ENCODE assay signal across 8 cellular contexts in the genomic region with DNA sequence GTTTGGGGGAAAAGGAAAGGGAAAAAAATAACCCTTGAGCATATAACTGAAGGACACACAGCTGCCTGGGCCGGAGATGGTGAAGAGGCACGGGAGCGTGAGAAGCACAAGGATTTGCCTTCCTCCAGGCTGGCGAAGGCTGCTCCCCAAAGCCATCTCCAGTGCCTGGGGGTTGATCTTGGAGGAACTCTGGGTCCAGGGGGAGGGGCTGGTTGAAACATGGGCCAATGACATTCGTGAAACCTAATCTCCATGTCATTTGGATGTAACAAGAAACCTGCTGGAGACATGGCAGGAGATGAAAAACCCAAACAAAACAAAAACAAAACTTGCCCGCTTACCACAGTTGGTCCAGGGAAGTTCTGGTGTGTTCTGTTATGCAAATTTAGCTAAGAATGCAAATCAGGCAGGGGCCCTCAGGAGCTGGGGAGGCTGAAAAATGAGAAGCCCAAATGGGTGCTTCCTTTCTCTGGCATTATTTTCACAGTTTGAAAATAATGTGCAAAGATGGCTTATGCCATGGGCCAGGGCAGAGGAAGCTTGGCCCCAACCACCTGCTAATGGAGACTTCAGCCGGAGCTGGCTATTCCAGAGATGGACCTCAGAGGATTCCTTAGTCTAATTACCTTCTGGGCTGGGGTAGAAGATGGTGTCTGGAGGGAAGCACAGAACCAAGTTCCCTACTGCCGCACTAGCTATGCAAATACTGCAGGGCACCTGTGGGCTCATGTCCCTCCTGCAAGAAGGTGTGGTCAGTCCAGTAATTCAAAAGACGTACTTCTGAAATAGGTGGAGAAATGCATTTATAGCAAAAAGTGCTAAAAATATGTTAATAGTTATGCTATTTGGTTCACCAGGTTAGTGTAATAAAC.
DNase-seq lines count a peak whose midpoint lies in the region; ATAC-seq and TF ChIP-seq lines count a peak whose summit lies in the region.

No MANE protein-coding gene starts in this region.

- intact Hi-C loops in left colon (cut with DNase I, micrococcal nuclease) (no loop called here), ascending aorta (cut with DNase I) (no loop called here)

- H3K9me3 ChIP-seq in HUES6 (ENCODE audit: control insufficient read depth, insufficient read depth, low read depth, low read length) (no peaks in the 10 kb centered on the region), ascending aorta (no peaks in the 10 kb centered on the region)
- no peaks in the 10 kb centered on the region for H3K9me3 ChIP-seq in effector memory CD4-positive, alpha-beta T cell (ENCODE audit: control insufficient read depth, low read length)

- H3K27ac ChIP-seq in HUES6 (ENCODE audit: low read depth, low read length) = no peak overlapping the region
- peak overlapping the region; percentile 47 for H3K27ac ChIP-seq in effector memory CD4-positive, alpha-beta T cell (ENCODE audit: insufficient read depth, low read length, poor library complexity, severe bottlenecking)
- no peak overlapping the region for H3K27ac ChIP-seq in ascending aorta

- H3K27me3 Mint-ChIP-seq in stimulated activated memory B cell treated with anti-CD40 and anti-IgM and Interleukin-4, amounts not matched to agents 10 μg/mL and 1 μg/mL and 100 μg/mL, for 72 hours = no peaks in the 10 kb centered on the region
- no peaks in the 10 kb centered on the region for H3K27me3 Mint-ChIP-seq in type B pancreatic cell

- peaks cover 91% of the 10 kb centered on the region for H3K4me1 Mint-ChIP-seq in stimulated activated memory B cell treated with anti-CD40 and anti-IgM and Interleukin-4, amounts not matched to agents 10 μg/mL and 1 μg/mL and 100 μg/mL, for 72 hours
- H3K4me1 Mint-ChIP-seq in type B pancreatic cell (ENCODE audit: unreplicated experiment) = peaks cover 10% of the 10 kb centered on the region

- H3K9me3 Mint-ChIP-seq in stimulated activated memory B cell treated with anti-CD40 and anti-IgM and Interleukin-4, amounts not matched to agents 10 μg/mL and 1 μg/mL and 100 μg/mL, for 72 hours = no peaks in the 10 kb centered on the region
- peaks cover 4% of the 10 kb centered on the region for H3K9me3 Mint-ChIP-seq in type B pancreatic cell

- TF ChIP-seq CTCF in type B pancreatic cell (conservative IDR thresholded peaks at IDR 0.05) (no peak), ascending aorta (IDR thresholded peaks at IDR 0.05) (no peak)

- no peak for DNase-seq in effector memory CD4-positive, alpha-beta T cell
- DNase-seq in left colon (no peak), type B pancreatic cell (ENCODE audit: extremely low spot score, unreplicated experiment) (no peak), ascending aorta (ENCODE audit: low spot score in 2 of 2) (no peak)

- H3K4me3 Mint-ChIP-seq in stimulated activated memory B cell treated with anti-CD40 and anti-IgM and Interleukin-4, amounts not matched to agents 10 μg/mL and 1 μg/mL and 100 μg/mL, for 72 hours = peak overlapping the region; percentile 66
- H3K4me3 Mint-ChIP-seq in type B pancreatic cell = no peak overlapping the region

- peak; percentile 27 for ATAC-seq in GM18508 (IDR thresholded peaks at IDR 0.05; ENCODE audit: insufficient read depth, unreplicated experiment)
- peak; percentile 52 for ATAC-seq in GM21515 (IDR thresholded peaks at IDR 0.05; ENCODE audit: unreplicated experiment)
- peak; percentile 76 for ATAC-seq in stimulated activated memory B cell treated with anti-CD40 and anti-IgM and Interleukin-4, amounts not matched to agents 10 μg/mL and 1 μg/mL and 100 μg/mL, for 72 hours
- ATAC-seq in left colon = no peak

- H3K4me1 ChIP-seq in HUES6 (ENCODE audit: control insufficient read depth, insufficient read depth, low read length) = peaks cover 17% of the 10 kb centered on the region
- H3K4me1 ChIP-seq in effector memory CD4-positive, alpha-beta T cell (ENCODE audit: control insufficient read depth, insufficient read depth, low read length, poor library complexity, severe bottlenecking) = peaks cover 21% of the 10 kb centered on the region
- peaks cover 0 to 2% of the 10 kb centered on the region in 2 donors for H3K4me1 ChIP-seq in ascending aorta

- H3K27ac Mint-ChIP-seq in stimulated activated memory B cell treated with anti-CD40 and anti-IgM and Interleukin-4, amounts not matched to agents 10 μg/mL and 1 μg/mL and 100 μg/mL, for 72 hours = peak overlapping the region; percentile 91
- H3K27ac Mint-ChIP-seq in type B pancreatic cell = no peak overlapping the region

- peaks cover 46% of the 10 kb centered on the region for H3K36me3 Mint-ChIP-seq in stimulated activated memory B cell treated with anti-CD40 and anti-IgM and Interleukin-4, amounts not matched to agents 10 μg/mL and 1 μg/mL and 100 μg/mL, for 72 hours
- peaks cover 7% of the 10 kb centered on the region for H3K36me3 Mint-ChIP-seq in type B pancreatic cell

- H3K27me3 ChIP-seq in HUES6 (ENCODE audit: control insufficient read depth, insufficient read depth, low read length) (no peaks in the 10 kb centered on the region; the same call in 1 of the 2 replicates), ascending aorta (no peaks in the 10 kb centered on the region)
- H3K27me3 ChIP-seq in effector memory CD4-positive, alpha-beta T cell (replicated peaks; ENCODE audit: control insufficient read depth, insufficient read depth, low read length, poor library complexity, severe bottlenecking) = no peaks in the 10 kb centered on the region

- no peaks in the 10 kb centered on the region for H3K36me3 ChIP-seq in HUES6 (ENCODE audit: control insufficient read depth, insufficient read depth, low read length)
- peaks cover 16% of the 10 kb centered on the region for H3K36me3 ChIP-seq in effector memory CD4-positive, alpha-beta T cell (ENCODE audit: control insufficient read depth, insufficient read depth, low read length)
- H3K36me3 ChIP-seq in ascending aorta = no peaks in the 10 kb centered on the region

- H3K4me3 ChIP-seq in HUES6 (ENCODE audit: low read depth, low read length) = peak overlapping the region; percentile 46
- peak overlapping the region; percentile 27 for H3K4me3 ChIP-seq in effector memory CD4-positive, alpha-beta T cell (ENCODE audit: insufficient read depth, low read depth, low read length, poor library complexity, severe bottlenecking)
- H3K4me3 ChIP-seq in ascending aorta = peak overlapping the region in 1 of 2 donors; percentile 0

- no peak overlapping the region for H3K9ac ChIP-seq in HUES6 (ENCODE audit: low read length)
